ENCODE assay signal across 1 cellular context in genomic region chr3:159785276-159785675, GRCh38.
A peak's percentile ranks its signal among the peaks of the same experiment; 100 is the strongest.
TF ChIP-seq lines count a peak whose summit lies in the region.

No MANE protein-coding gene starts in this region.

TF ChIP-seq in HepG2, 621 proteins besides CTCF, POLR2A, EP300 and RAD21 (continued from another document and continues in another):
- TF ChIP-seq NR2F1 (CRISPR knock-in tag; IDR thresholded peaks at IDR 0.05) (peak in 1 of 2 experiments; percentile 7; a peak in 1 of 4 replicates), NFIC (IDR thresholded peaks at IDR 0.05; ENCODE audit: low read length) (0 out of 2 replicates have a peak, but pooled peaks have one; percentile 40), RXRB (CRISPR knock-in tag; IDR thresholded peaks at IDR 0.05; ENCODE audit: borderline replicate concordance) (peak; percentile 52), ZNF33B (CRISPR knock-in tag; IDR thresholded peaks at IDR 0.05) (no peak), TCF7 (IDR thresholded peaks at IDR 0.05; ENCODE audit: low read depth) (0 out of 2 replicates have a peak, but pooled peaks have one; percentile 23), ZNF629 (CRISPR knock-in tag; conservative IDR thresholded peaks at IDR 0.05) (no peak), ZBTB44 (CRISPR knock-in tag; IDR thresholded peaks at IDR 0.05) (no peak), SIX4 (CRISPR knock-in tag; IDR thresholded peaks at IDR 0.05) (peak; percentile 89), FOXP1 (IDR thresholded peaks at IDR 0.05) (no peak), FOXP1 (CRISPR knock-in tag; IDR thresholded peaks at IDR 0.05) (peak; percentile 75), ARID3A (IDR thresholded peaks at IDR 0.05; ENCODE audit: low read depth, low read length) (peak; percentile 62), ZNF362 (CRISPR knock-in tag; IDR thresholded peaks at IDR 0.05; ENCODE audit: borderline replicate concordance) (peak; percentile 89), RARA (CRISPR knock-in tag; IDR thresholded peaks at IDR 0.05) (0 out of 2 replicates have a peak, but pooled peaks have one; percentile 13), NAIF1 (CRISPR knock-in tag; IDR thresholded peaks at IDR 0.05; ENCODE audit: borderline replicate concordance) (no peak), HDAC1 (CRISPR knock-in tag; IDR thresholded peaks at IDR 0.05) (peak; percentile 37; the same call in 1 of the 2 replicates), GATA4 (IDR thresholded peaks at IDR 0.05; ENCODE audit: borderline replicate concordance, low read depth) (peak; percentile 39; the same call in 1 of the 2 replicates), ZNF33A (CRISPR knock-in tag; IDR thresholded peaks at IDR 0.05; ENCODE audit: borderline replicate concordance) (no peak), JUNB (CRISPR knock-in tag; IDR thresholded peaks at IDR 0.05; ENCODE audit: borderline replicate concordance) (peak; percentile 39; the same call in 1 of the 2 replicates), CBFB (CRISPR knock-in tag; IDR thresholded peaks at IDR 0.05) (no peak), SOX6 (IDR thresholded peaks at IDR 0.05) (no peak), SOX6 (CRISPR knock-in tag; IDR thresholded peaks at IDR 0.05) (peak; percentile 40; the same call in 1 of the 2 replicates), KLF16 (CRISPR knock-in tag; IDR thresholded peaks at IDR 0.05) (peak in 1 of 2 experiments; percentile 45; a peak in 1 of 4 replicates), MIER3 (CRISPR knock-in tag; IDR thresholded peaks at IDR 0.05; ENCODE audit: borderline replicate concordance) (0 out of 2 replicates have a peak, but pooled peaks have one; percentile 43), ZNF609 (CRISPR knock-in tag; IDR thresholded peaks at IDR 0.05; ENCODE audit: borderline replicate concordance) (peak; percentile 58; the same call in 1 of the 2 replicates), HCFC1 (IDR thresholded peaks at IDR 0.05; ENCODE audit: low read depth, low read length) (no peak), MED8 (CRISPR knock-in tag; IDR thresholded peaks at IDR 0.05; ENCODE audit: insufficient replicate concordance) (no peak), ZMYM4 (CRISPR knock-in tag; IDR thresholded peaks at IDR 0.05) (0 out of 2 replicates have a peak, but pooled peaks have one; percentile 31), CBX1 (IDR thresholded peaks at IDR 0.05; ENCODE audit: low read depth) (no peak), HNF1A (IDR thresholded peaks at IDR 0.05; ENCODE audit: low read depth) (peak; percentile 46; the same call in 1 of the 2 replicates), HNF1A (CRISPR knock-in tag; IDR thresholded peaks at IDR 0.05; ENCODE audit: borderline replicate concordance) (no peak), FOSL2 (CRISPR knock-in tag; IDR thresholded peaks at IDR 0.05) (peak; percentile 71), HOXA3 (CRISPR knock-in tag; IDR thresholded peaks at IDR 0.05) (no peak), PHF21A (CRISPR knock-in tag; IDR thresholded peaks at IDR 0.05) (0 out of 2 replicates have a peak, but pooled peaks have one; percentile 19), PBX3 (CRISPR knock-in tag; IDR thresholded peaks at IDR 0.05; ENCODE audit: borderline replicate concordance) (no peak), ZSCAN25 (CRISPR knock-in tag; IDR thresholded peaks at IDR 0.05) (no peak), HMGXB3 (CRISPR knock-in tag; IDR thresholded peaks at IDR 0.05; ENCODE audit: borderline replicate concordance) (0 out of 2 replicates have a peak, but pooled peaks have one; percentile 30), SAP130 (CRISPR knock-in tag; IDR thresholded peaks at IDR 0.05; ENCODE audit: low read depth) (peak; percentile 36), NR2F6 (IDR thresholded peaks at IDR 0.05) (peak; percentile 53), NR2F6 (CRISPR knock-in tag; IDR thresholded peaks at IDR 0.05) (peak; percentile 45; the same call in 1 of the 2 replicates)
